Comparison of ENCODE assay signal across 2 cellular contexts in the genomic region with DNA sequence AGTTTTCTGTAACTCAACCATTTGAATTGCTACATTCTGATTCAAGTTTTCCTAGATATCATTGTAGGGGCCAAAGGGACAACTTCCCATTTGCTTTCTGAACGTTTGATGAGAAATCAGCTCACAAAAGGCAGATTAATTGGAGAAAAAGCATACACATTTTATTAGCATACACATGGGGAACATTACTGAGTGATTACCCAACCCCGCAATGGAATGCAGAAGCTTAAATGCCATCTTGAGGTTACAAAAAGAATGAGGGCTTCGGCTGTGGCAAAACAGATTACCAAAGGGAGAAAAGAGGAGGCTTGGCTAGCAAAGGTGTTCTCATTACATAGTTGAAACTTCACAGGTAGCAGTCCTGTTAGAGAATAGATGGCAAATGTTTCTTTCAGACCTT.
TF ChIP-seq lines count a peak whose summit lies in the region.

No MANE protein-coding gene starts in this region.

TF ChIP-seq in Ishikawa, 13 proteins besides CTCF, POLR2A, EP300 and RAD21:
- TF ChIP-seq ZBTB7A (IDR thresholded peaks at IDR 0.05; ENCODE audit: low read depth) (no peak), CEBPB (IDR thresholded peaks at IDR 0.05) (peak; percentile 69)

TF ChIP-seq in H1, 55 proteins besides CTCF, POLR2A, EP300 and RAD21:
- no peak for TF ChIP-seq GABPA (IDR thresholded peaks at IDR 0.05; ENCODE audit: borderline replicate concordance, insufficient read depth, low read length)
- 0 out of 2 replicates have a peak, but pooled peaks have one; percentile 38 for TF ChIP-seq CEBPB (IDR thresholded peaks at IDR 0.05; ENCODE audit: low read depth, low read length)
- no peak for TF ChIP-seq NRF1 (IDR thresholded peaks at IDR 0.05; ENCODE audit: low read depth, low read length)
- TF ChIP-seq RFX5 (IDR thresholded peaks at IDR 0.05; ENCODE audit: borderline replicate concordance, low read depth, low read length), result no peak
- TF ChIP-seq NANOG (IDR thresholded peaks at IDR 0.05; ENCODE audit: insufficient read depth, low read depth, low read length, poor library complexity, severe bottlenecking), result no peak
- TF ChIP-seq, protein P1, sequence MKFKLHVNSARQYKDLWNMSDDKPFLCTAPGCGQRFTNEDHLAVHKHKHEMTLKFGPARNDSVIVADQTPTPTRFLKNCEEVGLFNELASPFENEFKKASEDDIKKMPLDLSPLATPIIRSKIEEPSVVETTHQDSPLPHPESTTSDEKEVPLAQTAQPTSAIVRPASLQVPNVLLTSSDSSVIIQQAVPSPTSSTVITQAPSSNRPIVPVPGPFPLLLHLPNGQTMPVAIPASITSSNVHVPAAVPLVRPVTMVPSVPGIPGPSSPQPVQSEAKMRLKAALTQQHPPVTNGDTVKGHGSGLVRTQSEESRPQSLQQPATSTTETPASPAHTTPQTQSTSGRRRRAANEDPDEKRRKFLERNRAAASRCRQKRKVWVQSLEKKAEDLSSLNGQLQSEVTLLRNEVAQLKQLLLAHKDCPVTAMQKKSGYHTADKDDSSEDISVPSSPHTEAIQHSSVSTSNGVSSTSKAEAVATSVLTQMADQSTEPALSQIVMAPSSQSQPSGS (IDR thresholded peaks at IDR 0.05; ENCODE audit: low read length), result no peak
TF ChIP-seq in H1: peak in this region for 1.
